In the genomic region with DNA sequence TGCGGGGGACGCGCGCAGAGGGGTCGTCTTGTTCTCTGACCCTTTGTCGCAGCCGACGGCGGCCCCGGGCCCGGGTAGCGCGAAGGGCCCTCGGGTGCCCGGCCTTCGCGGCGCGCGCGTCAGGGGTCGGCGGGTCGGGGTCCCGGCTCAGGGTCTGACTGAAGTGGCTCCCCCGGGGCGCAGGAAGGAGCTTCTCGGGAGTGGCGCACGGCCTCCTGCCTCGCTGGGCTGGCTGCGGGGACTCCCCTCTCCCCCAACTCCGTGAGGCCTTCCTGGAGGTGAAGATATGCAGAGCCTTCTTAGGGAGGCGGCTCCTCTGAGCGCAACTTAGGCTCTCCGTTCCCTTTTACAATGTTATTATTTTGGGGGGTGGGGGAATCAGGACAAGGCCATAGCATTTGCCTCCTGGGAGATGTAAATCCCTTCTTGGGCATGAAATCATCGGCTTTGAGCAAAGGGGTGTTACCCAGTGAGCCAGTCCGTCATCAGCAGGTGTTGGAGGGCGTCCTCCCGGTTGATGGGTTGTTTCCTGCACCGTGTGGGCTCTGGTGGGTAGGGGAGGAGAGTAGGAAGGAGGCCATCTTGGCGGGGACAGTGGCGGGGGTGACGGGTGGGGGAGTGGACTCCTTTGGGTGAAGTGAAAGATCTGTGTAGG, we compare ENCODE assay signal across 8 cellular contexts. TPM values are rescaled to one million over a fixed set of nuclear protein-coding genes. Genes with fewer than 3 reads are reported as not detected.
A peak's percentile ranks its signal among the peaks of the same experiment; 100 is the strongest.
DNase-seq lines count a peak whose midpoint lies in the region; ATAC-seq and TF ChIP-seq lines count a peak whose summit lies in the region.

No MANE protein-coding gene starts in this region.

- H3K4me3 Mint-ChIP-seq in CD14-positive monocyte = peak overlapping the region; percentile 93 to 96
- peak overlapping the region; percentile 88 for H3K4me3 Mint-ChIP-seq in activated T-cell treated with anti-CD3 and anti-CD28 coated beads, Interleukin-2, amount 50 U/mL, for 4 hours
- H3K4me3 Mint-ChIP-seq in naive thymus-derived CD4-positive, alpha-beta T cell = peak overlapping the region; percentile 87 to 96 (median 93)
- H3K4me3 Mint-ChIP-seq in stimulated activated naive CD8-positive, alpha-beta T cell treated with anti-CD3 and anti-CD28 coated beads, Interleukin-15, Interleukin-2, amounts not matched to agents 100 ng/mL and 50 ng/mL, for 24 hours = peak overlapping the region; percentile 90

- H3K27me3 Mint-ChIP-seq in CD14-positive monocyte (ENCODE audit: low read depth in 3 of 3) = peaks cover 0 to 3% (median 0%) of the 10 kb centered on the region in 3 donors
- H3K27me3 Mint-ChIP-seq in activated T-cell treated with anti-CD3 and anti-CD28 coated beads, Interleukin-2, amount 50 U/mL, for 4 hours (ENCODE audit: low read depth) = no peaks in the 10 kb centered on the region
- H3K27me3 Mint-ChIP-seq in naive thymus-derived CD4-positive, alpha-beta T cell = no peaks in the 10 kb centered on the region
- no peaks in the 10 kb centered on the region for H3K27me3 Mint-ChIP-seq in stimulated activated naive CD8-positive, alpha-beta T cell treated with anti-CD3 and anti-CD28 coated beads, Interleukin-15, Interleukin-2, amounts not matched to agents 100 ng/mL and 50 ng/mL, for 24 hours

- peak overlapping the region; percentile 64 for H3K9ac ChIP-seq in OCI-LY1 (ENCODE audit: low read length)

- DNase-seq in CD14-positive monocyte (ENCODE audit: low spot score) (peak; percentile 52), esophagus squamous epithelium (lab: John Stamatoyannopoulos, UW) (no peak)
- peak; percentile 49 for DNase-seq in activated T-cell treated with anti-CD3 and anti-CD28 coated beads, Interleukin-2, amount 50 U/mL, for 4 hours
- DNase-seq in naive thymus-derived CD4-positive, alpha-beta T cell = peak; percentile 23 to 84 (median 67)

- H2AFZ ChIP-seq in OCI-LY1 (ENCODE audit: low read length) = no peak overlapping the region

- POLR2A ChIA-PET in naive thymus-derived CD4-positive, alpha-beta T cell (lab: Charles Lee) = interaction anchor here (0.6 to 2.2 kb wide), 9 partner anchors 8 to 1113 kb away, joined by 3 to 15 read pairs (median 5); no protein-coding TSS in a partner anchor

- TF ChIP-seq CTCF in CD14-positive monocyte (IDR thresholded peaks at IDR 0.05) = no peak
- TF ChIP-seq CTCF in OCI-LY1 (IDR thresholded peaks at IDR 0.05; ENCODE audit: low read length) = no peak
- no peak for TF ChIP-seq CTCF in esophagus squamous epithelium (IDR thresholded peaks at IDR 0.05)

- no peak for TF ChIP-seq POLR2A in esophagus squamous epithelium (IDR thresholded peaks at IDR 0.05)

- H3K27ac ChIP-seq in OCI-LY1 (ENCODE audit: low read depth, low read length, poor library complexity, severe bottlenecking) = peak overlapping the region; percentile 51
- H3K27ac ChIP-seq in esophagus squamous epithelium = peak overlapping the region; percentile 91 to 98 (median 96)
- H3K27ac ChIP-seq in naive thymus-derived CD4-positive, alpha-beta T cell (ENCODE audit: low read depth, low read length) = peak overlapping the region; percentile 99

- ATAC-seq in GM19397 (IDR thresholded peaks at IDR 0.05; ENCODE audit: unreplicated experiment) (peak; percentile 16), HG03520 (IDR thresholded peaks at IDR 0.05; ENCODE audit: unreplicated experiment) (peak; percentile 25)
- peak; percentile 45 to 46 for ATAC-seq in activated T-cell treated with anti-CD3 and anti-CD28 coated beads, Interleukin-2, amount 50 U/mL, for 4 hours
- peak; percentile 39 for ATAC-seq in naive thymus-derived CD4-positive, alpha-beta T cell

- CTCF ChIA-PET in naive thymus-derived CD4-positive, alpha-beta T cell (lab: Charles Lee) = interaction anchor here (1.4 to 3.7 kb wide), 4 partner anchors 11 to 78 kb away, joined by 5 to 60 read pairs (median 10); no protein-coding TSS in a partner anchor

- peaks cover 25% of the 10 kb centered on the region; the same call in 1 of the 2 replicates for H3K79me2 ChIP-seq in OCI-LY1 (ENCODE audit: insufficient read depth, low read length)

- no peaks in the 10 kb centered on the region for H3K9me3 Mint-ChIP-seq in CD14-positive monocyte
- H3K9me3 Mint-ChIP-seq in activated T-cell treated with anti-CD3 and anti-CD28 coated beads, Interleukin-2, amount 50 U/mL, for 4 hours = no peaks in the 10 kb centered on the region
- H3K9me3 Mint-ChIP-seq in naive thymus-derived CD4-positive, alpha-beta T cell = no peaks in the 10 kb centered on the region
- no peaks in the 10 kb centered on the region for H3K9me3 Mint-ChIP-seq in stimulated activated naive CD8-positive, alpha-beta T cell treated with anti-CD3 and anti-CD28 coated beads, Interleukin-15, Interleukin-2, amounts not matched to agents 100 ng/mL and 50 ng/mL, for 24 hours

- peak overlapping the region; percentile 91 to 96 (median 94) for H3K27ac Mint-ChIP-seq in CD14-positive monocyte
- peak overlapping the region; percentile 85 to 99 (median 94) for H3K27ac Mint-ChIP-seq in naive thymus-derived CD4-positive, alpha-beta T cell
- H3K27ac Mint-ChIP-seq in stimulated activated naive CD8-positive, alpha-beta T cell treated with anti-CD3 and anti-CD28 coated beads, Interleukin-15, Interleukin-2, amounts not matched to agents 100 ng/mL and 50 ng/mL, for 24 hours = peak overlapping the region; percentile 94

- no peaks in the 10 kb centered on the region for H3F3A ChIP-seq in OCI-LY1 (ENCODE audit: insufficient read depth, low read length)

- intact Hi-C loops in CD14-positive monocyte (cut with micrococcal nuclease) = no loop called here
- intact Hi-C loops in esophagus squamous epithelium (cut with DNase I) = loop anchor here (5.0 kb wide), 1 partner anchor 65 kb away; no protein-coding TSS in a partner anchor
- intact Hi-C loops in naive thymus-derived CD4-positive, alpha-beta T cell (cut with micrococcal nuclease) = loop anchor here (1.0 to 10.0 kb wide), 9 partner anchors 8 to 1363 kb away; a partner anchor contains a TSS

- no peaks in the 10 kb centered on the region for H4K20me1 ChIP-seq in OCI-LY1 (ENCODE audit: insufficient read depth, low read length)

- H3K9me3 ChIP-seq in OCI-LY1 (ENCODE audit: low read length) = no peaks in the 10 kb centered on the region
- no peaks in the 10 kb centered on the region for H3K9me3 ChIP-seq in esophagus squamous epithelium
- no peaks in the 10 kb centered on the region for H3K9me3 ChIP-seq in naive thymus-derived CD4-positive, alpha-beta T cell (ENCODE audit: control insufficient read depth in 2 of 3, low read length in 3 of 3)

- no peaks in the 10 kb centered on the region for H3K27me3 ChIP-seq in OCI-LY1 (ENCODE audit: insufficient read depth, low read length)
- no peaks in the 10 kb centered on the region for H3K27me3 ChIP-seq in esophagus squamous epithelium
- no peaks in the 10 kb centered on the region for H3K27me3 ChIP-seq in naive thymus-derived CD4-positive, alpha-beta T cell (ENCODE audit: control insufficient read depth in 2 of 2, insufficient read depth in 2 of 2, low read length in 2 of 2)

- no peaks in the 10 kb centered on the region for H3K9me2 ChIP-seq in OCI-LY1 (ENCODE audit: low read depth, low read length)

- H3K4me1 ChIP-seq in OCI-LY1 (ENCODE audit: insufficient read depth, low read length, severe bottlenecking) (peaks cover 39% of the 10 kb centered on the region), esophagus squamous epithelium (peaks cover 8 to 58% (median 10%) of the 10 kb centered on the region in 3 donors)
- peaks cover 19 to 27% of the 10 kb centered on the region in 2 donors for H3K4me1 ChIP-seq in naive thymus-derived CD4-positive, alpha-beta T cell (ENCODE audit: control insufficient read depth in 2 of 2, insufficient read depth in 2 of 2, low read length in 2 of 2)

- 0% methylated on average over 3 to 8 of the region's 44 CpGs for WGBS in esophagus squamous epithelium, 2 donors

- peak overlapping the region; percentile 67 for H3K4me3 ChIP-seq in OCI-LY1 (ENCODE audit: low read depth, low read length, poor library complexity, severe bottlenecking)
- peak overlapping the region; percentile 69 to 96 (median 87) for H3K4me3 ChIP-seq in esophagus squamous epithelium
- peak overlapping the region; percentile 64 for H3K4me3 ChIP-seq in naive thymus-derived CD4-positive, alpha-beta T cell (ENCODE audit: low read length)

- H3K36me3 ChIP-seq in OCI-LY1 (ENCODE audit: insufficient read depth, low read length) = no peaks in the 10 kb centered on the region
- H3K36me3 ChIP-seq in esophagus squamous epithelium = no peaks in the 10 kb centered on the region
- no peaks in the 10 kb centered on the region for H3K36me3 ChIP-seq in naive thymus-derived CD4-positive, alpha-beta T cell (ENCODE audit: control insufficient read depth in 2 of 3, insufficient read depth in 3 of 3, low read length in 3 of 3)

- peak overlapping the region; percentile 73 for H3K4me2 ChIP-seq in OCI-LY1 (ENCODE audit: low read length)

- H3K4me1 Mint-ChIP-seq in CD14-positive monocyte = peaks cover 34% of the 10 kb centered on the region
- peaks cover 34% of the 10 kb centered on the region for H3K4me1 Mint-ChIP-seq in activated T-cell treated with anti-CD3 and anti-CD28 coated beads, Interleukin-2, amount 50 U/mL, for 4 hours (ENCODE audit: low read depth)
- H3K4me1 Mint-ChIP-seq in naive thymus-derived CD4-positive, alpha-beta T cell = peaks cover 15 to 54% (median 42%) of the 10 kb centered on the region in 7 donors
- peaks cover 31% of the 10 kb centered on the region for H3K4me1 Mint-ChIP-seq in stimulated activated naive CD8-positive, alpha-beta T cell treated with anti-CD3 and anti-CD28 coated beads, Interleukin-15, Interleukin-2, amounts not matched to agents 100 ng/mL and 50 ng/mL, for 24 hours (ENCODE audit: low read depth)

- peaks cover 1 to 19% of the 10 kb centered on the region in 2 donors for H3K36me3 Mint-ChIP-seq in CD14-positive monocyte
- peaks cover 1% of the 10 kb centered on the region for H3K36me3 Mint-ChIP-seq in activated T-cell treated with anti-CD3 and anti-CD28 coated beads, Interleukin-2, amount 50 U/mL, for 4 hours (ENCODE audit: insufficient read depth)
- H3K36me3 Mint-ChIP-seq in naive thymus-derived CD4-positive, alpha-beta T cell = peaks cover 0 to 3% (median 0%) of the 10 kb centered on the region in 5 donors
- peaks cover 4% of the 10 kb centered on the region for H3K36me3 Mint-ChIP-seq in stimulated activated naive CD8-positive, alpha-beta T cell treated with anti-CD3 and anti-CD28 coated beads, Interleukin-15, Interleukin-2, amounts not matched to agents 100 ng/mL and 50 ng/mL, for 24 hours (ENCODE audit: low read depth)

RNA-seq across cellular contexts. Expression of a gene that starts 0.5 kb away (rescaled TPM):
- polyA plus RNA-seq in CD14-positive monocyte = 10 to 100 TPM; 54.4 to 62.6 TPM
- total RNA-seq in activated T-cell treated with anti-CD3 and anti-CD28 coated beads, Interleukin-2, amount 50 U/mL, for 4 hours = 10 to 100 TPM; 31.3 to 37.6 (median 35.3) TPM
- 10 to 100 TPM; 13.7 to 25.7 (median 14.5) TPM for total RNA-seq in esophagus squamous epithelium
- total RNA-seq in naive thymus-derived CD4-positive, alpha-beta T cell = 10 to 100 TPM; 48.3 to 58.3 (median 57.8) TPM
- 10 to 100 TPM; 34.9 to 37.8 TPM for polyA plus RNA-seq in naive thymus-derived CD4-positive, alpha-beta T cell

RNA-seq across cellular contexts. Expression of a gene that starts 7.6 kb away (rescaled TPM):
- 10 to 100 TPM; 27.9 to 35.0 TPM for polyA plus RNA-seq in CD14-positive monocyte
- 100 to 1,000 TPM; 368 to 469 (median 411) TPM for total RNA-seq in activated T-cell treated with anti-CD3 and anti-CD28 coated beads, Interleukin-2, amount 50 U/mL, for 4 hours
- 100 to 1,000 TPM in 2 of 4 donors, 10 to 100 TPM in 2; 58.9 to 160 (median 97.1) TPM for total RNA-seq in esophagus squamous epithelium
- 100 to 1,000 TPM in 1 of 5 experiments, 10 to 100 TPM in 4; 21.6 to 392 (median 39.3) TPM for total RNA-seq in naive thymus-derived CD4-positive, alpha-beta T cell
- 10 to 100 TPM; 48.3 to 67.4 TPM for polyA plus RNA-seq in naive thymus-derived CD4-positive, alpha-beta T cell

RNA-seq across cellular contexts. Expression of a gene that starts 14.5 kb away (rescaled TPM):
- polyA plus RNA-seq in CD14-positive monocyte = 100 to 1,000 TPM; 163 to 231 TPM
- 10 to 100 TPM; 54.0 to 63.6 (median 59.7) TPM for total RNA-seq in activated T-cell treated with anti-CD3 and anti-CD28 coated beads, Interleukin-2, amount 50 U/mL, for 4 hours
- 10 to 100 TPM; 19.2 to 46.1 (median 34.6) TPM for total RNA-seq in esophagus squamous epithelium
- 10 to 100 TPM; 48.5 to 91.7 (median 75.5) TPM for total RNA-seq in naive thymus-derived CD4-positive, alpha-beta T cell
- polyA plus RNA-seq in naive thymus-derived CD4-positive, alpha-beta T cell = 100 to 1,000 TPM; 187 to 192 TPM

Comparison
In these comparisons a context has a peak if more than half of its experiments do, and no peak if none do; other contexts are left out.
1. intact Hi-C loops: an anchor here in esophagus squamous epithelium (5.0 kb wide) and naive thymus-derived CD4-positive, alpha-beta T cell (1.0 to 10.0 kb wide); none called in CD14-positive monocyte.